7 cellular contexts compared by ENCODE assay signal in the genomic region with DNA sequence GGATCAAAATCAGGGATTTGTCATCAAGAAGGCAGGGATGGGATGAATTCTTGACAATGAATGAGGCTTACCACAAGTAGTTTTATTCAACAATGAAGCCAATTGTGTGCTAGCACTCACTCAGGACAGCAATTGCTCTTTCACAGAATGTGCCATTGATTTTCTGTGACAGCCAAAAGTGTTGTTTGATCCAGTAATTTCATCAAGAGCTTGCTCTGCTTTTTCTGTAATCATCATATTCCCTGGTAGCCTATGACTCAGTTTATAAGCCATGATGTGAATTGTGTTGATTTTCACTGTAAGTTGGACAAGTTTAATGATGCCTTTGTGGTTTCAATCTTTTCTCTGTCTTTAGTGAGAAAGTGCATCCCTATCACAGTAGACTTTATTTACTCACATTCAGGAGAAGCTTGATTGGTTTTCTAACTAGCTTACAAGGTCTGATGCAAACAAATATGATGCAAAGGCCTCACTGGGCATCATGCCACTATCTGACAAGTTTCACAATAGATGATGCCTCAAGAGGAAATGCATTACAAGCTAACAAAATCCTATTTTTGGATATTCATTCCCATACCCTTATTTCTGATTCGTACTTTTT. TPM values are rescaled to one million over a fixed set of nuclear protein-coding genes. Genes with fewer than 3 reads are reported as not detected.
A peak's percentile ranks its signal among the peaks of the same experiment; 100 is the strongest.
DNase-seq lines count a peak whose midpoint lies in the region; ATAC-seq and TF ChIP-seq lines count a peak whose summit lies in the region.
"Had no signal": no experiment of that assay in that cellular context is flagged by ENCODE, and none has a peak within 500 bp of the region (broad histone marks: within the 10 kb centered on the region; RNA-seq: fewer than 3 reads in every experiment).

No MANE protein-coding gene starts in this region.

- H3K9me3 Mint-ChIP-seq in activated T-cell treated with anti-CD3 and anti-CD28 coated beads, Interleukin-2, amount 50 U/mL, for 72 hours: no peaks in the 10 kb centered on the region

- ATAC-seq in activated T-cell treated with anti-CD3 and anti-CD28 coated beads, Interleukin-2, amount 50 U/mL, for 72 hours (replicated peaks in 1 of 2): peak; percentile 51 to 83

- TF ChIP-seq POLR2A in vagina (IDR thresholded peaks at IDR 0.05): no peak

- no peak for TF ChIP-seq CTCF in vagina (IDR thresholded peaks at IDR 0.05)

- peaks cover 6% of the 10 kb centered on the region for H3K4me1 Mint-ChIP-seq in activated T-cell treated with anti-CD3 and anti-CD28 coated beads, Interleukin-2, amount 50 U/mL, for 72 hours (ENCODE audit: low read depth)

- H3K27me3 ChIP-seq in vagina: no peaks in the 10 kb centered on the region

- no peak for DNase-seq in activated T-cell treated with anti-CD3 and anti-CD28 coated beads, Interleukin-2, amount 50 U/mL, for 72 hours
- DNase-seq in activated T-cell treated with anti-CD3 and anti-CD28 coated beads for 4 hours (no peak), foreskin melanocyte (peak; percentile 90), vagina (ENCODE audit: extremely low spot score in 2 of 2) (no peak), ureter (ENCODE audit: low spot score) (no peak), germinal center (ENCODE audit: low spot score) (no peak)

- H3K36me3 ChIP-seq in vagina: no peaks in the 10 kb centered on the region

- H3K27me3 Mint-ChIP-seq in activated T-cell treated with anti-CD3 and anti-CD28 coated beads, Interleukin-2, amount 50 U/mL, for 72 hours (ENCODE audit: low read depth): no peaks in the 10 kb centered on the region

- no peak overlapping the region for H3K27ac Mint-ChIP-seq in activated T-cell treated with anti-CD3 and anti-CD28 coated beads, Interleukin-2, amount 50 U/mL, for 72 hours

- no peak overlapping the region for H3K4me3 ChIP-seq in vagina

- peak overlapping the region in 1 of 2 donors; percentile 5 for H3K4me3 Mint-ChIP-seq in activated T-cell treated with anti-CD3 and anti-CD28 coated beads, Interleukin-2, amount 50 U/mL, for 72 hours

- H3K27ac ChIP-seq in vagina: peak overlapping the region; percentile 12
- H3K27ac ChIP-seq: C4-2B had no signal

- H3K36me3 Mint-ChIP-seq in activated T-cell treated with anti-CD3 and anti-CD28 coated beads, Interleukin-2, amount 50 U/mL, for 72 hours (ENCODE audit: insufficient read depth in 2 of 2): no peaks in the 10 kb centered on the region

- intact Hi-C loops in vagina (cut with DNase I): no loop called here

- H3K4me1 ChIP-seq in vagina: no peaks in the 10 kb centered on the region

- H3K9me3 ChIP-seq in vagina: no peaks in the 10 kb centered on the region

RNA-seq across cellular contexts. Expression of gene CSRNP1, which starts 13.6 kb away (rescaled TPM):
- 10 to 100 TPM; 68.7 to 81.3 TPM for total RNA-seq in activated T-cell treated with anti-CD3 and anti-CD28 coated beads, Interleukin-2, amount 50 U/mL, for 72 hours
- total RNA-seq in vagina (99.7 TPM), ureter (32.1 TPM)

RNA-seq across cellular contexts. Expression of gene XIRP1, which starts 25.4 kb away (rescaled TPM):
- under 1 TPM; 0.09 to 0.10 TPM for total RNA-seq in activated T-cell treated with anti-CD3 and anti-CD28 coated beads, Interleukin-2, amount 50 U/mL, for 72 hours
- total RNA-seq in vagina (not detected), ureter (0.13 TPM)

RNA-seq across cellular contexts. Expression of gene TTC21A, which starts 59.6 kb away (rescaled TPM):
- total RNA-seq in activated T-cell treated with anti-CD3 and anti-CD28 coated beads, Interleukin-2, amount 50 U/mL, for 72 hours: 1 to 10 TPM; 2.0 to 2.2 TPM
- total RNA-seq in vagina (8.8 TPM), ureter (19.7 TPM)

RNA-seq across cellular contexts. Expression of gene GORASP1, which starts 59.6 kb away (rescaled TPM):
- 10 to 100 TPM; 20.0 to 24.5 TPM for total RNA-seq in activated T-cell treated with anti-CD3 and anti-CD28 coated beads, Interleukin-2, amount 50 U/mL, for 72 hours
- total RNA-seq in vagina (45.9 TPM), ureter (92.2 TPM)
